Comparison of ENCODE assay signal across 22 cellular contexts in genomic region chr2:111522231-111522768, GRCh38.
A peak's percentile ranks its signal among the peaks of the same experiment; 100 is the strongest.
DNase-seq lines count a peak whose midpoint lies in the region; ATAC-seq, FAIRE-seq and TF ChIP-seq lines count a peak whose summit lies in the region.
"Had no signal": no experiment of that assay in that cellular context is flagged by ENCODE, and none has a peak within 500 bp of the region (broad histone marks: within the 10 kb centered on the region; RNA-seq: fewer than 3 reads in every experiment).

No MANE protein-coding gene starts in this region.

- no peak for TF ChIP-seq CTCF in HepG2 (CRISPR knock-in tag; IDR thresholded peaks at IDR 0.05)
- TF ChIP-seq CTCF in smooth muscle cell (IDR thresholded peaks at IDR 0.05; ENCODE audit: borderline replicate concordance, insufficient read depth, poor library complexity, severe bottlenecking), result no peak
- TF ChIP-seq CTCF in prostate gland (IDR thresholded peaks at IDR 0.05), result no peak
- TF ChIP-seq CTCF in adrenal gland (IDR thresholded peaks at IDR 0.05), result no peak

- H3K36me3 ChIP-seq in HepG2 (replicated peaks in 1 of 2; ENCODE audit: control insufficient read depth in 1 of 2, insufficient read depth in 2 of 2, low read length in 2 of 2), result no peaks in the 10 kb centered on the region
- H3K36me3 ChIP-seq in smooth muscle cell (ENCODE audit: low read depth), result no peaks in the 10 kb centered on the region
- H3K36me3 ChIP-seq in prostate gland, result no peaks in the 10 kb centered on the region
- H3K36me3 ChIP-seq in adrenal gland (replicated peaks in 1 of 2), result no peaks in the 10 kb centered on the region
- H3K36me3 ChIP-seq: ascending aorta had no signal

- no peak for DNase-seq in Right ventricle myocardium inferior (ENCODE audit: missing footprints)
- DNase-seq in right cardiac atrium, result no peak
- peak; percentile 41 for DNase-seq in dedifferentiated amniotic fluid mesenchymal stem cell (ENCODE audit: extremely low spot score)
- DNase-seq in HepG2 (ENCODE audit: low spot score), result peak; percentile 87
- no peak for DNase-seq in smooth muscle cell (lab: John Stamatoyannopoulos, UW; ENCODE audit: unreplicated experiment)
- DNase-seq in prostate gland (ENCODE audit: low spot score), result no peak
- no peak for DNase-seq in adrenal gland
- no peak for DNase-seq in NCI-H524 treated with DMSO at 0.1 percent for 48 hours (lab: John Stamatoyannopoulos, UW)
- DNase-seq: activated CD8-positive, alpha-beta memory T cell treated with anti-CD3 and anti-CD28 coated beads, Interleukin-2, amount 10 ng/mL, durations not matched to agents 7 days and 5 days; CD4-positive, alpha-beta memory T cell; dermis blood vessel endothelial cell; DND-41; KBM-7; NCI-H1417; NCI-H226; SHP77 treated with DMSO at 0.1 percent for 48 hours; stimulated activated CD4-positive, alpha-beta T cell treated with anti-CD3 and anti-CD28 coated beads, Interleukin-15, amount 100 ng/mL, for 24 hours; stimulated activated naive CD8-positive, alpha-beta T cell treated with anti-CD3 and anti-CD28 coated beads, Interleukin-15, amount 100 ng/mL, for 72 hours had no signal

- H3K27me3 ChIP-seq in right cardiac atrium (ENCODE audit: control insufficient read depth, insufficient read depth), result no peaks in the 10 kb centered on the region
- H3K27me3 ChIP-seq in HepG2 (ENCODE audit: control insufficient read depth in 1 of 2, insufficient read depth in 2 of 2, low read length in 2 of 2), result no peaks in the 10 kb centered on the region
- H3K27me3 ChIP-seq in smooth muscle cell (ENCODE audit: low read depth), result no peaks in the 10 kb centered on the region
- no peaks in the 10 kb centered on the region for H3K27me3 ChIP-seq in prostate gland (replicated peaks; ENCODE audit: insufficient read depth)
- no peaks in the 10 kb centered on the region for H3K27me3 ChIP-seq in adrenal gland
- H3K27me3 ChIP-seq: ascending aorta had no signal

- H3K4me1 ChIP-seq in right cardiac atrium (ENCODE audit: control insufficient read depth, insufficient read depth, low read length) (no peaks in the 10 kb centered on the region), HepG2 (ENCODE audit: insufficient read depth, low read length) (peaks cover 37% of the 10 kb centered on the region), smooth muscle cell (ENCODE audit: low read depth) (peaks cover 8% of the 10 kb centered on the region), prostate gland (replicated peaks) (no peaks in the 10 kb centered on the region), adrenal gland (replicated peaks in 1 of 2) (peaks cover 0 to 6% of the 10 kb centered on the region in 2 donors)
- H3K4me1 ChIP-seq: ascending aorta, parathyroid adenoma had no signal

- ATAC-seq in Right ventricle myocardium inferior (peak; percentile 43), right cardiac atrium (no peak), HepG2 (peak; percentile 80)
- ATAC-seq: activated CD4-positive, CD25-positive, alpha-beta regulatory T cell treated with anti-CD3 and anti-CD28 coated beads, Interleukin-2, amount 50 U/mL, for 24 hours; activated CD8-positive, alpha-beta memory T cell treated with anti-CD3 and anti-CD28 coated beads, Interleukin-2, amount 10 ng/mL, durations not matched to agents 7 days and 5 days; stimulated activated naive CD8-positive, alpha-beta T cell treated with anti-CD3 and anti-CD28 coated beads, Interleukin-15, amount 100 ng/mL, for 72 hours had no signal

- CTCF ChIA-PET in HepG2 (lab: Yijun Ruan, JAX; ENCODE audit: low intra/inter-chr PET ratio, low total read pairs), result no interaction called here

- H3K9me3 ChIP-seq in right cardiac atrium (ENCODE audit: control insufficient read depth, low read length) (no peaks in the 10 kb centered on the region), HepG2 (ENCODE audit: low read length) (no peaks in the 10 kb centered on the region), smooth muscle cell (replicated peaks; ENCODE audit: low read depth) (no peaks in the 10 kb centered on the region), prostate gland (no peaks in the 10 kb centered on the region), adrenal gland (replicated peaks in 1 of 3) (no peaks in the 10 kb centered on the region)
- H3K9me3 ChIP-seq: ascending aorta had no signal

- TF ChIP-seq EP300 in HepG2 (IDR thresholded peaks at IDR 0.05; ENCODE audit: low read depth in 2 of 2, low read length in 2 of 2), result peak in 1 of 2 experiments; percentile 85; a peak in 3 of 4 replicates
- TF ChIP-seq EP300 in HepG2 (CRISPR knock-in tag; IDR thresholded peaks at IDR 0.05; ENCODE audit: borderline replicate concordance), result peak; percentile 71

- H3F3A ChIP-seq in smooth muscle cell (ENCODE audit: low read depth), result peaks cover 5% of the 10 kb centered on the region

- H3K79me2 ChIP-seq in HepG2 (ENCODE audit: insufficient read depth, low read length), result no peaks in the 10 kb centered on the region
- no peaks in the 10 kb centered on the region for H3K79me2 ChIP-seq in smooth muscle cell (ENCODE audit: low read depth)
- H3K79me2 ChIP-seq: parathyroid adenoma had no signal

- H4K20me1 ChIP-seq in HepG2 (ENCODE audit: insufficient read depth, low read length) (no peaks in the 10 kb centered on the region), smooth muscle cell (ENCODE audit: low read depth) (no peaks in the 10 kb centered on the region)

- H3K4me2 ChIP-seq in HepG2 (ENCODE audit: low read depth, low read length) (peak overlapping the region; percentile 66), smooth muscle cell (peak overlapping the region; percentile 72)

- no TSS peak for BruUV-seq in HepG2 (replicated peaks; lab: Mats Ljungman, UMichigan)

- in situ Hi-C loops in HepG2 (cut with HindIII; ENCODE audit: extremely low pct_ligation_motif_present, low pct_unique_long_range_greater_than_20kb), result no loop called here

- TF ChIP-seq RAD21 in HepG2 (CRISPR knock-in tag; IDR thresholded peaks at IDR 0.05), result no peak

- FAIRE-seq in HepG2 (lab: Jason Lieb, UNC), result peak; percentile 74
- FAIRE-seq: urothelium cell line had no signal

- 62% methylated on average over 5 of the region's 5 CpGs for WGBS in right cardiac atrium
- 6% methylated on average over 5 of the region's 5 CpGs for WGBS in HepG2 (ENCODE audit: low lambda C conversion rate)
- WGBS in smooth muscle cell (ENCODE audit: low lambda C conversion rate), result 18% methylated on average over 5 of the region's 5 CpGs
- 59% methylated on average over 5 of the region's 5 CpGs for WGBS in prostate gland
- 61 to 71% (median 68%) methylated on average over 5 of the region's 5 CpGs for WGBS in adrenal gland, 4 donors

- H3K4me3 ChIP-seq in right cardiac atrium (ENCODE audit: low read length) (no peak overlapping the region), HepG2 (replicated peaks in 1 of 3; ENCODE audit: insufficient read depth in 1 of 3, low read depth in 2 of 3, low read length in 3 of 3) (peak overlapping the region in 2 of 3 experiments; percentile 12 to 30; a peak in 1 of 6 replicates), smooth muscle cell (no peak overlapping the region), prostate gland (no peak overlapping the region), adrenal gland (no peak overlapping the region)
- H3K4me3 ChIP-seq: ascending aorta had no signal

- TF ChIP-seq POLR2A in HepG2 (IDR thresholded peaks at IDR 0.05; ENCODE audit: insufficient read depth in 1 of 2, low read depth in 2 of 2, low read length in 2 of 2), result no peak
- TF ChIP-seq POLR2A in prostate gland (IDR thresholded peaks at IDR 0.05), result no peak
- no peak for TF ChIP-seq POLR2A in adrenal gland (IDR thresholded peaks at IDR 0.05)

- POLR2A ChIA-PET in HepG2 (lab: Yijun Ruan, JAX), result no interaction called here

- peak overlapping the region; percentile 21 for H2AFZ ChIP-seq in HepG2 (ENCODE audit: low read length)
- H2AFZ ChIP-seq in smooth muscle cell (ENCODE audit: low read depth), result peak overlapping the region; percentile 26
- H2AFZ ChIP-seq: parathyroid adenoma had no signal

- H3K9ac ChIP-seq in HepG2 (ENCODE audit: insufficient read depth, low read depth, low read length) (no peak overlapping the region), smooth muscle cell (ENCODE audit: low read depth) (no peak overlapping the region)
- H3K9ac ChIP-seq: parathyroid adenoma had no signal

- intact Hi-C loops in Right ventricle myocardium inferior (cut with DNase I) (no loop called here), right cardiac atrium (cut with DNase I) (no loop called here), HepG2 (cut with micrococcal nuclease; ENCODE audit: unreplicated experiment) (no loop called here), prostate gland (cut with DNase I) (no loop called here), adrenal gland (cut with DNase I) (no loop called here)

- H3K27ac ChIP-seq in right cardiac atrium (ENCODE audit: low read length), result no peak overlapping the region
- H3K27ac ChIP-seq in HepG2 (ENCODE audit: extremely low read length, insufficient read depth, low read length), result peak overlapping the region; percentile 17
- peak overlapping the region; percentile 82 for H3K27ac ChIP-seq in smooth muscle cell (ENCODE audit: low read depth)
- H3K27ac ChIP-seq in prostate gland, result no peak overlapping the region
- no peak overlapping the region for H3K27ac ChIP-seq in adrenal gland
- H3K27ac ChIP-seq: ascending aorta, parathyroid adenoma had no signal

TF ChIP-seq in HepG2, 621 proteins besides CTCF, POLR2A, EP300 and RAD21 (continues in another document):
- peak; percentile 51; the same call in 1 of the 2 replicates for TF ChIP-seq SALL1 (CRISPR knock-in tag; IDR thresholded peaks at IDR 0.05)
- TF ChIP-seq ZNF660 (CRISPR knock-in tag; IDR thresholded peaks at IDR 0.05; ENCODE audit: borderline replicate concordance, low read depth), result no peak
- TF ChIP-seq HMG20B (CRISPR knock-in tag; conservative IDR thresholded peaks at IDR 0.05), result peak; percentile 77; the same call in 1 of the 2 replicates
- TF ChIP-seq REXO4 (CRISPR knock-in tag; IDR thresholded peaks at IDR 0.05; ENCODE audit: borderline replicate concordance), result no peak
- no peak for TF ChIP-seq GLI4 (CRISPR knock-in tag; IDR thresholded peaks at IDR 0.05; ENCODE audit: borderline replicate concordance)
- no peak for TF ChIP-seq ZNF17 (CRISPR knock-in tag; IDR thresholded peaks at IDR 0.05)
- TF ChIP-seq RARA (CRISPR knock-in tag; IDR thresholded peaks at IDR 0.05), result peak; percentile 62
- TF ChIP-seq TCF7 (IDR thresholded peaks at IDR 0.05; ENCODE audit: low read depth), result peak; percentile 69
- no peak for TF ChIP-seq ZSCAN12 (CRISPR knock-in tag; IDR thresholded peaks at IDR 0.05)
- no peak for TF ChIP-seq MTF1 (CRISPR knock-in tag; IDR thresholded peaks at IDR 0.05)
- TF ChIP-seq FOXC1 (CRISPR knock-in tag; IDR thresholded peaks at IDR 0.05; ENCODE audit: borderline replicate concordance), result no peak

Comparison
In these comparisons a context has a peak if more than half of its experiments do, and no peak if none do; other contexts are left out.
1. ATAC-seq: peak in Right ventricle myocardium inferior (single experiment) and HepG2 (single experiment); none in right cardiac atrium (0 of 2).
2. DNase-seq: peak in dedifferentiated amniotic fluid mesenchymal stem cell (single experiment) and HepG2 (single experiment); none in Right ventricle myocardium inferior (single experiment), right cardiac atrium (0 of 3), smooth muscle cell (single experiment), prostate gland (single experiment), adrenal gland (0 of 7) and NCI-H524 treated with DMSO at 0.1 percent for 48 hours (single experiment).
3. H3K27ac ChIP-seq: peak in HepG2 (single experiment) and smooth muscle cell (single experiment); none in right cardiac atrium (single experiment), prostate gland (0 of 2) and adrenal gland (0 of 5).
4. H3K4me3 ChIP-seq: peak in HepG2 (2 of 3); none in right cardiac atrium (single experiment), smooth muscle cell (single experiment), prostate gland (0 of 2) and adrenal gland (0 of 4).